Comparison of ENCODE assay signal across 11 cellular contexts in genomic region chr15:95326689-95327525, GRCh38.
DNase-seq lines count a peak whose midpoint lies in the region; ATAC-seq, FAIRE-seq and TF ChIP-seq lines count a peak whose summit lies in the region.
"Had no signal": no experiment of that assay in that cellular context is flagged by ENCODE, and none has a peak within 500 bp of the region (broad histone marks: within the 10 kb centered on the region; RNA-seq: fewer than 3 reads in every experiment).

No MANE protein-coding gene starts in this region.

- H3K36me3 ChIP-seq in H1 (ENCODE audit: control insufficient read depth in 2 of 4, insufficient read depth in 4 of 4, low read length in 3 of 4): no peaks in the 10 kb centered on the region
- H3K36me3 ChIP-seq in lower lobe of right lung: no peaks in the 10 kb centered on the region
- H3K36me3 ChIP-seq in thyroid gland: no peaks in the 10 kb centered on the region
- H3K36me3 ChIP-seq: BLaER1 had no signal

- POLR2A ChIA-PET in H1 (lab: Charles Lee; ENCODE audit: partially characterized antibody): no interaction called here

- H3K79me2 ChIP-seq in H1 (ENCODE audit: control insufficient read depth in 1 of 2, insufficient read depth in 2 of 2, low read length in 2 of 2): no peaks in the 10 kb centered on the region

- no peak overlapping the region for H3K4me3 Mint-ChIP-seq in Calu3 (ENCODE audit: low read depth, unreplicated experiment)

- H3K56ac ChIP-seq in H1 (replicated peaks; ENCODE audit: insufficient read length, low read depth, low read length): no peak overlapping the region

- no peak overlapping the region; the same call in 1 of the 2 replicates for H3K18ac ChIP-seq in H1 (ENCODE audit: extremely low read depth, low read length)

- no peak overlapping the region for H2BK5ac ChIP-seq in H1 (ENCODE audit: low read depth, low read length)

- H3K79me1 ChIP-seq in H1 (ENCODE audit: low read depth, low read length): no peaks in the 10 kb centered on the region

- no TSS peak for BruUV-seq in Calu3 (replicated peaks; lab: Mats Ljungman, UMichigan)

- no peak overlapping the region for H2BK15ac ChIP-seq in H1 (ENCODE audit: low read length)

- H3K4me3 ChIP-seq in H1 (ENCODE audit: extremely low read depth in 1 of 4, insufficient read depth in 2 of 4, low read depth in 3 of 4, low read length in 4 of 4): peak overlapping the region; percentile 20 to 60 (median 34)
- H3K4me3 ChIP-seq in lower lobe of right lung: peak overlapping the region; percentile 44
- peak overlapping the region in 1 of 3 donors; percentile 30 for H3K4me3 ChIP-seq in thyroid gland (replicated peaks in 1 of 3)
- H3K4me3 ChIP-seq: BLaER1 had no signal

- H3K9me3 ChIP-seq in H1 (ENCODE audit: insufficient read depth in 2 of 2, low read depth in 1 of 2, low read length in 1 of 2) (no peaks in the 10 kb centered on the region), lower lobe of right lung (no peaks in the 10 kb centered on the region), thyroid gland (no peaks in the 10 kb centered on the region)

- ATAC-seq in lower lobe of right lung (peak; percentile 13 to 31), GM18907 (IDR thresholded peaks at IDR 0.05; ENCODE audit: unreplicated experiment) (no peak)

- H2BK20ac ChIP-seq in H1 (ENCODE audit: low read length): no peak overlapping the region

- peaks cover 4% of the 10 kb centered on the region; the same call in 1 of the 2 replicates for H3K23me2 ChIP-seq in H1 (ENCODE audit: low read depth, low read length)

- H3K27ac ChIP-seq in H1 (ENCODE audit: low read depth, low read length) (no peak overlapping the region), lower lobe of right lung (peak overlapping the region; percentile 69), thyroid gland (peak overlapping the region; percentile 69 to 93 (median 83))
- H3K27ac ChIP-seq: BLaER1 had no signal

- TF ChIP-seq CTCF in H1 (IDR thresholded peaks at IDR 0.05; ENCODE audit: control extremely low read depth in 1 of 3, insufficient read depth in 1 of 3, low read depth in 1 of 3, low read length in 3 of 3) (no peak), lower lobe of right lung (IDR thresholded peaks at IDR 0.05) (no peak), thyroid gland (IDR thresholded peaks at IDR 0.05) (no peak), Calu3 (IDR thresholded peaks at IDR 0.05; ENCODE audit: unreplicated experiment) (no peak)

- H3K23ac ChIP-seq in H1 (ENCODE audit: insufficient read length): no peak overlapping the region

- H3K4me1 ChIP-seq in H1 (replicated peaks in 1 of 4; ENCODE audit: control insufficient read depth in 3 of 4, insufficient read depth in 4 of 4, low read length in 3 of 4): peaks cover 0 to 3% (median under 1%) of the 10 kb centered on the region in 4 experiments; a peak in 3 of 7 replicates
- peaks cover 9% of the 10 kb centered on the region for H3K4me1 ChIP-seq in lower lobe of right lung
- peaks cover 0 to 6% of the 10 kb centered on the region in 2 donors for H3K4me1 ChIP-seq in thyroid gland
- H3K4me1 ChIP-seq: BLaER1 had no signal

- H3K27me3 ChIP-seq in H1 (replicated peaks in 1 of 4; ENCODE audit: control insufficient read depth in 3 of 4, extremely low read depth in 1 of 4, insufficient read depth in 3 of 4, low read length in 3 of 4): peaks cover 0 to 16% (median 12%) of the 10 kb centered on the region in 4 experiments; a peak in 5 of 7 replicates
- H3K27me3 ChIP-seq in lower lobe of right lung (ENCODE audit: low read depth): peaks cover 25% of the 10 kb centered on the region
- no peaks in the 10 kb centered on the region for H3K27me3 ChIP-seq in thyroid gland
- H3K27me3 ChIP-seq: BLaER1 had no signal

- no peak overlapping the region for H3K27ac Mint-ChIP-seq in Calu3 (ENCODE audit: unreplicated experiment)

- no peaks in the 10 kb centered on the region for H4K20me1 ChIP-seq in H1 (replicated peaks in 1 of 2; ENCODE audit: control insufficient read depth in 1 of 2, insufficient read depth in 2 of 2, low read length in 2 of 2)
- H4K20me1 ChIP-seq: BLaER1 had no signal

- H3K36me3 Mint-ChIP-seq in Calu3 (ENCODE audit: insufficient read depth, unreplicated experiment): no peaks in the 10 kb centered on the region

- H2AFZ ChIP-seq in H1 (ENCODE audit: low read length): peak overlapping the region; percentile 66; the same call in 1 of the 2 replicates

- no peak overlapping the region for H3K9ac ChIP-seq in H1 (replicated peaks in 1 of 4; ENCODE audit: extremely low read depth in 1 of 4, low read depth in 3 of 4, low read length in 3 of 4)
- H3K9ac ChIP-seq: BLaER1 had no signal

- 15% methylated on average over 54 of the region's 66 CpGs; no CpG with 5 or more reads in 1 of the 2 experiments for WGBS in H1 (ENCODE audit: extremely low coverage in 1 of 2, insufficient coverage in 1 of 2, insufficient read length in 1 of 2, insufficient replicate concordance in 2 of 2, low coverage in 1 of 2, low lambda C conversion rate in 2 of 2, missing lambda C conversion rate in 1 of 2), 2 experiments
- 10 to 14% methylated on average over 42 to 49 of the region's 66 CpGs for WGBS in thyroid gland, 2 donors

- peak overlapping the region; percentile 76 to 87 for H3K4me2 ChIP-seq in H1 (ENCODE audit: insufficient read depth in 1 of 2, low read depth in 2 of 2, low read length in 2 of 2)
- H3K4me2 ChIP-seq: BLaER1 had no signal

- H2AK5ac ChIP-seq in H1 (ENCODE audit: low read depth, low read length): no peak overlapping the region

- intact Hi-C loops in lower lobe of right lung (cut with DNase I) (no loop called here), thyroid gland (cut with DNase I) (no loop called here), Calu3 (cut with micrococcal nuclease; ENCODE audit: unreplicated experiment) (no loop called here)

- H3K4ac ChIP-seq in H1 (replicated peaks; ENCODE audit: insufficient read length, low read depth, low read length): no peak overlapping the region

- H3K27me3 Mint-ChIP-seq in Calu3 (ENCODE audit: unreplicated experiment): no peaks in the 10 kb centered on the region

- no peak overlapping the region for H2BK12ac ChIP-seq in H1 (ENCODE audit: low read depth, low read length)

- peak; percentile 42 for DNase-seq in NCI-H82 (lab: John Stamatoyannopoulos, UW)
- DNase-seq in NCI-H82 treated with DMSO at 0.1 percent for 48 hours (lab: John Stamatoyannopoulos, UW; ENCODE audit: unreplicated experiment): no peak
- DNase-seq in H1 (ENCODE audit: low read depth in 1 of 2, low spot score in 2 of 2): peak in 1 of 2 experiments; percentile 64
- no peak for DNase-seq in lower lobe of right lung
- peak; percentile 10 to 14 for DNase-seq in thyroid gland
- no peak for DNase-seq in Calu3
- DNase-seq in LoVo (ENCODE audit: low spot score): no peak
- DNase-seq: stimulated activated CD8-positive, alpha-beta memory T cell treated with anti-CD3 and anti-CD28 coated beads, Interleukin-4, amount 100 ng/mL, for 48 hours had no signal

- TF ChIP-seq POLR2A in H1 (IDR thresholded peaks at IDR 0.05; ENCODE audit: control extremely low read depth in 1 of 2, low read depth in 2 of 2, low read length in 2 of 2): no peak
- no peak for TF ChIP-seq POLR2A in thyroid gland (IDR thresholded peaks at IDR 0.05)

- CTCF ChIA-PET in H1 (lab: Charles Lee; ENCODE audit: partially characterized antibody) (no interaction called here), Calu3 (lab: Charles Lee) (no interaction called here)

- H3K14ac ChIP-seq in H1 (ENCODE audit: insufficient read length): no peak overlapping the region

- H4K5ac ChIP-seq in H1 (ENCODE audit: insufficient read length, low read depth, low read length): peak overlapping the region; percentile 29

- H3K9me3 Mint-ChIP-seq in Calu3 (ENCODE audit: low read depth, unreplicated experiment): no peaks in the 10 kb centered on the region

- no peak for TF ChIP-seq RAD21 in H1 (IDR thresholded peaks at IDR 0.05 in 1 of 2, conservative IDR thresholded peaks at IDR 0.05 in 1 of 2; ENCODE audit: low read depth in 2 of 2, low read length in 2 of 2)

- no peak overlapping the region for H4K91ac ChIP-seq in H1 (replicated peaks; ENCODE audit: insufficient read length, low read length)

- FAIRE-seq in H1 (lab: Jason Lieb, UNC): no peak
- FAIRE-seq: frontal cortex had no signal

- no peaks in the 10 kb centered on the region for H3K4me1 Mint-ChIP-seq in Calu3 (ENCODE audit: low read depth, unreplicated experiment)

- peak overlapping the region; percentile 57; the same call in 1 of the 2 replicates for H4K8ac ChIP-seq in H1 (ENCODE audit: extremely low read depth, insufficient read depth, low read length)

- H2BK120ac ChIP-seq in H1 (replicated peaks; ENCODE audit: low read depth, low read length): no peak overlapping the region

- no peak for TF ChIP-seq EP300 in H1 (IDR thresholded peaks at IDR 0.05; ENCODE audit: borderline replicate concordance in 1 of 2, low read depth in 2 of 2, low read length in 2 of 2)

TF ChIP-seq in H1, 55 proteins besides CTCF, POLR2A, EP300 and RAD21 (continues in another document):
- TF ChIP-seq POU5F1 (IDR thresholded peaks at IDR 0.05; ENCODE audit: low read depth, low read length): no peak
- no peak for TF ChIP-seq SIN3A (conservative IDR thresholded peaks at IDR 0.05 in 1 of 2, IDR thresholded peaks at IDR 0.05 in 1 of 2; ENCODE audit: low read depth in 1 of 2, low read length in 2 of 2)
- no peak for TF ChIP-seq YY1 (IDR thresholded peaks at IDR 0.05; ENCODE audit: low read depth, low read length)
- TF ChIP-seq PHF8 (conservative IDR thresholded peaks at IDR 0.05; ENCODE audit: low read depth, low read length): no peak
- TF ChIP-seq SAP30 (IDR thresholded peaks at IDR 0.05; ENCODE audit: insufficient read depth, insufficient replicate concordance, low read length): no peak
- peak; percentile 74 to 87; a peak in 3 of 4 replicates for TF ChIP-seq HDAC2 (IDR thresholded peaks at IDR 0.05; ENCODE audit: borderline replicate concordance in 1 of 2, low read depth in 2 of 2, low read length in 2 of 2)
- TF ChIP-seq RBBP5 (IDR thresholded peaks at IDR 0.05; ENCODE audit: borderline replicate concordance, low read depth, low read length): no peak
- no peak for TF ChIP-seq ATF2 (IDR thresholded peaks at IDR 0.05; ENCODE audit: low read length)

Comparison
In these comparisons a context has a peak if more than half of its experiments do, and no peak if none do; other contexts are left out.
1. DNase-seq: peak in NCI-H82 (single experiment) and thyroid gland (2 of 2); none in NCI-H82 treated with DMSO at 0.1 percent for 48 hours (single experiment), lower lobe of right lung (single experiment), Calu3 (single experiment) and LoVo (single experiment).